ENCODE assay signal across 10 cellular contexts in genomic region chr2:34552337-34552736, GRCh38.
"Had no signal": no experiment of that assay in that cellular context is flagged by ENCODE, and none has a peak within 500 bp of the region (broad histone marks: within the 10 kb centered on the region; RNA-seq: fewer than 3 reads in every experiment).

No MANE protein-coding gene starts in this region.

- H3K9ac ChIP-seq: GM23248 had no signal

- H3K9me3 ChIP-seq: HAP-1 had no signal

- H3K36me3 ChIP-seq: HAP-1 had no signal

- H2AFZ ChIP-seq: GM23248, GM23338 had no signal

- H3K27ac ChIP-seq: GM23248 had no signal

- H3K4me1 ChIP-seq: HAP-1 had no signal

- FAIRE-seq: H1, H54 had no signal

- DNase-seq: GM23248, GOT3, H7, H9, HCEC 1CT, HFFc6 had no signal

- H3K4me2 ChIP-seq: GM23338 had no signal

- H3K4me3 ChIP-seq: GM23248, GM23338, HAP-1 had no signal
